Comparison of ENCODE assay signal across 15 cellular contexts in the genomic region with DNA sequence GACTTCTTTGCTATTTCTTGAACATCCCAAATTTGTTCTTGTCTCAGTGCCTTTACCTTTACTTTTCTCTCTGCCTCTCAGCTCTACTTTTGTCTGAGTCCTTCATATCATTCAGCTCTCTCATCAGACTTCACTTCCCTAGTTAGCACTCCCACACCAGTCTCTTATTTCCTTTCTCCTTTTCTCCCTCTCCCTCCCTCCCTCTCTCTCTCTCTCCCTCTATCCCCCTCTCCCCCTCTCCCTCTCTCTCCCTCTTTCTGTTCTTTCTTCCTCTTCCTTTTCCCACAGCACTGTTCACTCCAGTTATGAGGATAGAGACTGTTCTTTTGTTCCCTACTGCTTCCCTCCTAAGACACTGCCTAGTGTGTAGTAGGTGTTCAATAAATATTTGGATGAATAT.
DNase-seq lines count a peak whose midpoint lies in the region; ATAC-seq and TF ChIP-seq lines count a peak whose summit lies in the region.
"Had no signal": no experiment of that assay in that cellular context is flagged by ENCODE, and none has a peak within 500 bp of the region (broad histone marks: within the 10 kb centered on the region; RNA-seq: fewer than 3 reads in every experiment).

No MANE protein-coding gene starts in this region.

- H3K27me3 ChIP-seq in left ventricle myocardium inferior (ENCODE audit: low read depth), result no peaks in the 10 kb centered on the region
- no peaks in the 10 kb centered on the region for H3K27me3 ChIP-seq in IMR-90 (ENCODE audit: control insufficient read depth, insufficient read depth, low read length)
- H3K27me3 ChIP-seq in psoas muscle (ENCODE audit: insufficient read depth in 3 of 3, low read length in 2 of 3), result no peaks in the 10 kb centered on the region
- H3K27me3 ChIP-seq: BLaER1 treated with 17β-estradiol and CSF1 and Interleukin-3, amounts not matched to agents 10 nM and 100 nM had no signal

- no peak overlapping the region for H3K23ac ChIP-seq in IMR-90 (ENCODE audit: low read depth, low read length)

- dilution Hi-C loops in IMR-90 (cut with HindIII; ENCODE audit: low sequenced_read_pairs, unreplicated experiment), result no loop called here

- peak overlapping the region; percentile 85; the same call in 1 of the 2 replicates for H3K18ac ChIP-seq in IMR-90 (ENCODE audit: low read depth, low read length)

- no peak overlapping the region for H2AK5ac ChIP-seq in IMR-90 (ENCODE audit: low read depth, low read length)

- peak overlapping the region; percentile 52; the same call in 1 of the 2 replicates for H2BK20ac ChIP-seq in IMR-90 (ENCODE audit: low read depth, low read length)

- H2BK120ac ChIP-seq in IMR-90 (ENCODE audit: low read depth, low read length), result no peak overlapping the region

- no peaks in the 10 kb centered on the region for H3K9me3 ChIP-seq in left ventricle myocardium inferior (replicated peaks)
- H3K9me3 ChIP-seq in IMR-90 (ENCODE audit: control insufficient read depth, insufficient read depth, low read length), result no peaks in the 10 kb centered on the region
- H3K9me3 ChIP-seq in psoas muscle, result no peaks in the 10 kb centered on the region

- H3K4me1 ChIP-seq in left ventricle myocardium inferior, result peaks cover 59% of the 10 kb centered on the region
- H3K4me1 ChIP-seq in IMR-90 (ENCODE audit: control insufficient read depth, insufficient read depth, low read length), result peaks cover 8% of the 10 kb centered on the region
- H3K4me1 ChIP-seq in psoas muscle, result peaks cover 70% of the 10 kb centered on the region

- no peak overlapping the region; the same call in 1 of the 2 replicates for H4K5ac ChIP-seq in IMR-90 (ENCODE audit: low read depth, low read length)

- no peak overlapping the region for H3K56ac ChIP-seq in IMR-90 (ENCODE audit: extremely low read depth, insufficient read depth, low read length)

- H3K4me3 ChIP-seq in left ventricle myocardium inferior (no peak overlapping the region), IMR-90 (ENCODE audit: insufficient read depth, low read depth, low read length) (no peak overlapping the region), psoas muscle (no peak overlapping the region)
- H3K4me3 ChIP-seq: BLaER1 treated with 17β-estradiol and CSF1 and Interleukin-3, amounts not matched to agents 10 nM and 100 nM; GM12878 had no signal

- no peak overlapping the region for H4K91ac ChIP-seq in IMR-90 (ENCODE audit: insufficient read depth, low read depth, low read length)

- no peak overlapping the region for H3K14ac ChIP-seq in IMR-90 (replicated peaks; ENCODE audit: low read depth, low read length)

- no peak overlapping the region for H4K8ac ChIP-seq in IMR-90 (ENCODE audit: low read depth in 2 of 2, low read length in 2 of 2)

- BruUV-seq in IMR-90 (replicated peaks; lab: Mats Ljungman, UMichigan), result no TSS peak

- TF ChIP-seq POLR2A in IMR-90 (IDR thresholded peaks at IDR 0.05; ENCODE audit: low read depth, low read length), result no peak

- ATAC-seq in Right ventricle myocardium superior (ENCODE audit: poor library complexity) (no peak), IMR-90 (ENCODE audit: low read depth) (no peak), psoas muscle (no peak), HG03039 (IDR thresholded peaks at IDR 0.05; ENCODE audit: unreplicated experiment) (no peak), GM19035 (IDR thresholded peaks at IDR 0.05; ENCODE audit: unreplicated experiment) (no peak)
- ATAC-seq: CD8-positive, alpha-beta T cell; GM12878 had no signal

- DNase-seq in left ventricle myocardium inferior (no peak), Right ventricle myocardium superior (no peak), IMR-90 (no peak), psoas muscle (no peak), NCI-H524 (lab: John Stamatoyannopoulos, UW) (no peak)
- DNase-seq: 8988T; Calu3; CD8-positive, alpha-beta T cell; DND-41; EL; H9 had no signal

- no peak overlapping the region for H2AFZ ChIP-seq in IMR-90 (replicated peaks; ENCODE audit: low read length, poor library complexity)

- peak overlapping the region; percentile 17 for H3K27ac ChIP-seq in left ventricle myocardium inferior (replicated peaks)
- H3K27ac ChIP-seq in IMR-90 (ENCODE audit: insufficient read depth, low read length), result no peak overlapping the region
- H3K27ac ChIP-seq in psoas muscle, result peak overlapping the region; percentile 90
- H3K27ac ChIP-seq: BLaER1 treated with 17β-estradiol and CSF1 and Interleukin-3, amounts not matched to agents 10 nM and 100 nM had no signal

- peaks cover 9 to 28% of the 10 kb centered on the region in 2 experiments; a peak in 3 of 4 replicates for H3K79me1 ChIP-seq in IMR-90 (ENCODE audit: low read depth in 1 of 2, low read length in 2 of 2)

- peaks cover 26% of the 10 kb centered on the region for H3K36me3 ChIP-seq in left ventricle myocardium inferior
- H3K36me3 ChIP-seq in IMR-90 (ENCODE audit: control insufficient read depth, insufficient read depth, low read length), result peaks cover 5% of the 10 kb centered on the region
- peaks cover 8 to 24% of the 10 kb centered on the region in 2 donors for H3K36me3 ChIP-seq in psoas muscle (ENCODE audit: insufficient read depth in 1 of 2, low read depth in 1 of 2)

- H2BK5ac ChIP-seq in IMR-90 (ENCODE audit: low read depth, low read length, poor library complexity, severe bottlenecking), result no peak overlapping the region

- no peak overlapping the region for H3K9ac ChIP-seq in IMR-90 (ENCODE audit: low read depth, low read length)
- H3K9ac ChIP-seq: BLaER1 treated with 17β-estradiol and CSF1 and Interleukin-3, amounts not matched to agents 10 nM and 100 nM had no signal

- H3K9me1 ChIP-seq in IMR-90 (ENCODE audit: insufficient read depth, low read length), result peaks cover 5% of the 10 kb centered on the region

- H3K4ac ChIP-seq in IMR-90 (ENCODE audit: low read depth, low read length), result no peak overlapping the region

- in situ Hi-C loops in IMR-90 (cut with MboI; ENCODE audit: low sequenced_read_pairs), result no loop called here

- POLR2A ChIA-PET in IMR-90 (lab: Charles Lee; ENCODE audit: unreplicated experiment), result no interaction called here

- TF ChIP-seq RAD21 in IMR-90 (IDR thresholded peaks at IDR 0.05; ENCODE audit: low read length), result no peak

- CTCF ChIA-PET in IMR-90 (lab: Yijun Ruan, JAX), result interaction anchor here (0.7 kb wide), 1 partner anchor 13 kb away, joined by 3 read pairs; no protein-coding TSS in a partner anchor

- no peak overlapping the region for H2AK9ac ChIP-seq in IMR-90 (replicated peaks; ENCODE audit: low read depth, low read length, poor library complexity)

- 0 out of 2 replicates have a peak, but pooled peaks cover 5% of the 10 kb centered on the region for H4K20me1 ChIP-seq in IMR-90 (ENCODE audit: insufficient read depth, low read length)
- H4K20me1 ChIP-seq: BLaER1 treated with 17β-estradiol and CSF1 and Interleukin-3, amounts not matched to agents 10 nM and 100 nM had no signal

- no peak overlapping the region for H2BK15ac ChIP-seq in IMR-90 (ENCODE audit: low read depth, low read length)

- no peak overlapping the region for H3K4me2 ChIP-seq in IMR-90 (ENCODE audit: low read depth, low read length)

- intact Hi-C loops in left ventricle myocardium inferior (cut with micrococcal nuclease) (no loop called here), Right ventricle myocardium superior (cut with DNase I) (no loop called here), IMR-90 (cut with micrococcal nuclease) (no loop called here), psoas muscle (cut with DNase I) (loop anchor here (5.0 kb wide), 2 partner anchors 36 to 46 kb away; no protein-coding TSS in a partner anchor)

- no peak for TF ChIP-seq CTCF in left ventricle myocardium inferior (IDR thresholded peaks at IDR 0.05; ENCODE audit: borderline replicate concordance)
- no peak for TF ChIP-seq CTCF in IMR-90 (conservative IDR thresholded peaks at IDR 0.05; ENCODE audit: low read depth, low read length)
- TF ChIP-seq CTCF in psoas muscle (IDR thresholded peaks at IDR 0.05), result no peak

TF ChIP-seq in IMR-90, 13 proteins besides CTCF, POLR2A, EP300 and RAD21:
- TF ChIP-seq CEBPB (IDR thresholded peaks at IDR 0.05; ENCODE audit: low read depth, low read length) (no peak), SMC3 (IDR thresholded peaks at IDR 0.05; ENCODE audit: low read depth, low read length) (no peak), MAFK (IDR thresholded peaks at IDR 0.05; ENCODE audit: low read depth, low read length) (no peak), NFE2L2 (IDR thresholded peaks at IDR 0.05; ENCODE audit: low read depth, low read length) (no peak), RCOR1 (IDR thresholded peaks at IDR 0.05; ENCODE audit: insufficient replicate concordance, low read length) (no peak), FOS (IDR thresholded peaks at IDR 0.05; ENCODE audit: low read depth, low read length) (no peak), RFX5 (IDR thresholded peaks at IDR 0.05; ENCODE audit: low read depth, low read length) (no peak), MAZ (IDR thresholded peaks at IDR 0.05; ENCODE audit: borderline replicate concordance, low read depth, low read length) (no peak), CHD1 (IDR thresholded peaks at IDR 0.05; ENCODE audit: low read depth, low read length) (no peak), BHLHE40 (IDR thresholded peaks at IDR 0.05; ENCODE audit: low read depth, low read length) (no peak), MXI1 (IDR thresholded peaks at IDR 0.05; ENCODE audit: borderline replicate concordance, low read depth, low read length) (no peak)
- TF ChIP-seq, protein P1, sequence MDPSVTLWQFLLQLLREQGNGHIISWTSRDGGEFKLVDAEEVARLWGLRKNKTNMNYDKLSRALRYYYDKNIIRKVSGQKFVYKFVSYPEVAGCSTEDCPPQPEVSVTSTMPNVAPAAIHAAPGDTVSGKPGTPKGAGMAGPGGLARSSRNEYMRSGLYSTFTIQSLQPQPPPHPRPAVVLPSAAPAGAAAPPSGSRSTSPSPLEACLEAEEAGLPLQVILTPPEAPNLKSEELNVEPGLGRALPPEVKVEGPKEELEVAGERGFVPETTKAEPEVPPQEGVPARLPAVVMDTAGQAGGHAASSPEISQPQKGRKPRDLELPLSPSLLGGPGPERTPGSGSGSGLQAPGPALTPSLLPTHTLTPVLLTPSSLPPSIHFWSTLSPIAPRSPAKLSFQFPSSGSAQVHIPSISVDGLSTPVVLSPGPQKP (IDR thresholded peaks at IDR 0.05; ENCODE audit: borderline replicate concordance, low read depth, low read length), result no peak
- TF ChIP-seq, protein P2, sequence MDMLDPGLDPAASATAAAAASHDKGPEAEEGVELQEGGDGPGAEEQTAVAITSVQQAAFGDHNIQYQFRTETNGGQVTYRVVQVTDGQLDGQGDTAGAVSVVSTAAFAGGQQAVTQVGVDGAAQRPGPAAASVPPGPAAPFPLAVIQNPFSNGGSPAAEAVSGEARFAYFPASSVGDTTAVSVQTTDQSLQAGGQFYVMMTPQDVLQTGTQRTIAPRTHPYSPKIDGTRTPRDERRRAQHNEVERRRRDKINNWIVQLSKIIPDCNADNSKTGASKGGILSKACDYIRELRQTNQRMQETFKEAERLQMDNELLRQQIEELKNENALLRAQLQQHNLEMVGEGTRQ (IDR thresholded peaks at IDR 0.05; ENCODE audit: low read depth, low read length), result no peak

Comparison
In these comparisons a context has a peak if more than half of its experiments do, and no peak if none do; other contexts are left out.
1. intact Hi-C loops: an anchor here in psoas muscle (5.0 kb wide); none called in left ventricle myocardium inferior, Right ventricle myocardium superior and IMR-90.